ENCODE assay signal across 28 cellular contexts in the genomic region with DNA sequence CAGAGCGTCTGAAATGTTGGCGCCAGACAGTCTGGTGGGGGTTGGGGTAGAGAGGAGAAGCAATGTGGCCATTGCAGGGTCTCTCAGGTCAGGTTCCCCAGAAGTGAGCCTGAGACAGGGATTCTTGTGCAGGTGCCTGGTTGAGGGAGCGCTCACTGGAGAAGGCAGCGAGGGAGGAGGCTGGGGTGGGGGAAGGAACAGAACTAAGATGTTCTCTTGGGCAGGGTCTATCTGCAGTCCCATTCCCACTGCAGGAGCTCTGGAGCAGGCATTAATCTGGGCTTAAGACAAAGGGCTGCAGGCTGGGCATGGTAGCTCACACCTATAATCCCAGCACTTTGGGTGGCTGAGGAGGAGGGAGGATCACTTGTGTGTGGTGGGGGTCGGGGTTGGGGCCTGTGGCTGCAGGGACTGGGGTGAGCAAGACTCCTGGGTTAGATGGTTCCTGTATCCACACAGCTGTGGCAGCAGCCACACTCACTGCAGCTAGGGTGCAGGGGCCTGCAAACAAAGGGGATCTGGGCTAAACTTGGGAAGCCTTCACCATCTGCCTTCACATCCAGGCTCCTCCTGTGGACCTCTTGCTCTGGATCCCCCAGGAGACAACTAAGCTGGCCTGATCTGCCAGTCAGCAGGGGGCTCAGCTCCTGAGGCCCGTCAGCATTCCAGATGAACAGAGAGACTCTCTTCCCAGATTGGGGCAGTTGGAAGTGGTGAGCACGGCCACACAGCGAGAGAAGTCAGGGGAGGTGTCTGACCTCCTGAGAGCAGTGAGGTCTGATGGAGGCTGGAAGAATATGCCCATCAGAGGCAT.
"Had no signal": no experiment of that assay in that cellular context is flagged by ENCODE, and none has a peak within 500 bp of the region (broad histone marks: within the 10 kb centered on the region; RNA-seq: fewer than 3 reads in every experiment).

No MANE protein-coding gene starts in this region.

- H3K36me3 ChIP-seq: breast epithelium, SJSA1 had no signal

- H3K9ac ChIP-seq: KMS-11 had no signal

- DNase-seq: activated CD4-positive, alpha-beta T cell treated with anti-CD3 and anti-CD28 coated beads, Interleukin-2, amount 10 ng/mL, durations not matched to agents 7 days and 5 days; activated CD4-positive, CD25-positive, alpha-beta regulatory T cell; activated CD8-positive, alpha-beta memory T cell treated with anti-CD3 and anti-CD28 coated beads, Interleukin-2, amount 50 U/mL, for 48 hours; activated CD8-positive, alpha-beta T cell treated with anti-CD3 and anti-CD28 coated beads, Interleukin-2, amount 10 ng/mL, durations not matched to agents 7 days and 5 days; activated T-cell treated with anti-CD3 and anti-CD28 coated beads, Interleukin-2, amount 50 U/mL, for 1 hour; caudate nucleus; MV-4-11; NCI-H1092 treated with DMSO at 0.1 percent for 48 hours; NCI-H1417 treated with DMSO at 0.1 percent for 48 hours; NCI-H1694; NCI-H2029; NCI-H2107; NCI-H2171 treated with DMSO at 0.1 percent for 48 hours; NCI-H226; NCI-H526; NCI-H774; NK-92 treated with Interleukin-12 subunit alpha and Interleukin-12 subunit beta, amount 100 ng/mL, for 24 hours; OCI-M1; SHP77; T-helper 2 cell; T1000 had no signal

- H3K27me3 ChIP-seq: SJSA1 had no signal

- H3K9me3 ChIP-seq: breast epithelium, SJSA1 had no signal

- ATAC-seq: activated CD8-positive, alpha-beta T cell treated with anti-CD3 and anti-CD28 coated beads, Interleukin-2, amount 10 ng/mL, durations not matched to agents 7 days and 5 days; Panc1; SK-N-SH treated with all-trans-retinoic acid at 6 μM for 48 hours had no signal

- H3K4me2 ChIP-seq: KMS-11 had no signal

- FAIRE-seq: TTC549 had no signal

- H3K4me1 ChIP-seq: breast epithelium had no signal

- H3K27ac ChIP-seq: breast epithelium, KMS-11, RWPE1, SJSA1 had no signal

- H3K4me3 ChIP-seq: breast epithelium, SJSA1 had no signal
